In genomic region chr2:26670931-26671460, GRCh38 we compare ENCODE assay signal across 27 cellular contexts. TPM values are rescaled to one million over a fixed set of nuclear protein-coding genes. Genes with fewer than 3 reads are reported as not detected.
"Had no signal": no experiment of that assay in that cellular context is flagged by ENCODE, and none has a peak within 500 bp of the region (broad histone marks: within the 10 kb centered on the region; RNA-seq: fewer than 3 reads in every experiment).

No MANE protein-coding gene starts in this region.

- H3K27ac ChIP-seq: dorsolateral prefrontal cortex, left lung, right atrium auricular region, skin epidermis, stomach had no signal

- DNase-seq: activated CD4-positive, alpha-beta T cell treated with anti-CD3 and anti-CD28 coated beads, Interleukin-2, amount 50 U/mL, for 1 hour; activated CD4-positive, CD25-positive, alpha-beta regulatory T cell treated with anti-CD3 and anti-CD28 coated beads, Interleukin-2, amount 50 U/mL, for 72 hours; activated CD8-positive, alpha-beta memory T cell treated with anti-CD3 and anti-CD28 coated beads, Interleukin-2, amount 50 U/mL, for 4 hours; activated gamma-delta T cell; activated T-cell treated with anti-CD3 and anti-CD28 coated beads, Interleukin-2, amount 50 U/mL, for 4 hours; erythroblast; foreskin melanocyte; glutamatergic neuron; hippocampal formation; kidney; nephron progenitor cell; nucleus accumbens; stimulated activated CD4-positive, alpha-beta T cell treated with anti-CD3 and anti-CD28 coated beads, Interleukin-15, amount 100 ng/mL, for 24 hours; stimulated activated CD4-positive, alpha-beta T cell treated with anti-CD3 and anti-CD28 coated beads, Interleukin-4, amount 100 ng/mL, for 1 hour; stomach; T-cell had no signal

- H3K27me3 ChIP-seq: right atrium auricular region had no signal

- FAIRE-seq: kidney had no signal

- H3K4me3 ChIP-seq: dorsolateral prefrontal cortex, left lung, right atrium auricular region, skin epidermis, stomach had no signal

- H3K36me3 ChIP-seq: left lung, right atrium auricular region, stomach had no signal

- ATAC-seq: activated naive CD4-positive, alpha-beta T cell treated with anti-CD3 and anti-CD28 coated beads, Interleukin-2, amount 50 U/mL, for 72 hours; activated T-cell treated with anti-CD3 and anti-CD28 coated beads, Interleukin-2, amount 50 U/mL, for 4 hours; left lung; SK-N-SH treated with all-trans-retinoic acid at 6 μM for 48 hours; stimulated activated effector memory CD8-positive, alpha-beta T cell treated with anti-CD3 and anti-CD28 coated beads, Interleukin-12 subunit alpha, Interleukin-12 subunit beta, amount 100 ng/mL, for 72 hours; T-cell had no signal

- H3K9me3 ChIP-seq: left lung had no signal

- H3K4me1 Mint-ChIP-seq: stimulated activated effector memory CD8-positive, alpha-beta T cell treated with anti-CD3 and anti-CD28 coated beads, Interleukin-12 subunit alpha, Interleukin-12 subunit beta, amount 100 ng/mL, for 72 hours; T-cell had no signal

- H3K4me3 Mint-ChIP-seq: activated T-cell treated with anti-CD3 and anti-CD28 coated beads, Interleukin-2, amount 50 U/mL, for 4 hours; nephron progenitor cell; stimulated activated effector memory CD8-positive, alpha-beta T cell treated with anti-CD3 and anti-CD28 coated beads, Interleukin-12 subunit alpha, Interleukin-12 subunit beta, amount 100 ng/mL, for 72 hours; T-cell had no signal

- H3K36me3 Mint-ChIP-seq: stimulated activated effector memory CD8-positive, alpha-beta T cell treated with anti-CD3 and anti-CD28 coated beads, Interleukin-12 subunit alpha, Interleukin-12 subunit beta, amount 100 ng/mL, for 72 hours; T-cell had no signal

- H3K9me3 Mint-ChIP-seq: activated naive CD4-positive, alpha-beta T cell treated with anti-CD3 and anti-CD28 coated beads, Interleukin-2, amount 50 U/mL, for 72 hours; activated T-cell treated with anti-CD3 and anti-CD28 coated beads, Interleukin-2, amount 50 U/mL, for 4 hours; stimulated activated effector memory CD8-positive, alpha-beta T cell treated with anti-CD3 and anti-CD28 coated beads, Interleukin-12 subunit alpha, Interleukin-12 subunit beta, amount 100 ng/mL, for 72 hours; T-cell had no signal

- H3K4me1 ChIP-seq: left lung, right atrium auricular region had no signal

- H3K27ac Mint-ChIP-seq: activated naive CD4-positive, alpha-beta T cell treated with anti-CD3 and anti-CD28 coated beads, Interleukin-2, amount 50 U/mL, for 72 hours; progenitor cell of endocrine pancreas; stimulated activated effector memory CD8-positive, alpha-beta T cell treated with anti-CD3 and anti-CD28 coated beads, Interleukin-12 subunit alpha, Interleukin-12 subunit beta, amount 100 ng/mL, for 72 hours; T-cell had no signal

RNA-seq across cellular contexts. Expression of gene KCNK3, which starts 21.5 kb away (rescaled TPM):
- total RNA-seq: activated naive CD4-positive, alpha-beta T cell treated with anti-CD3 and anti-CD28 coated beads, Interleukin-2, amount 50 U/mL, for 72 hours; lung microvascular endothelial cell had no signal

RNA-seq across cellular contexts. Expression of gene CIB4, which starts 29.8 kb away (rescaled TPM):
- total RNA-seq: activated naive CD4-positive, alpha-beta T cell treated with anti-CD3 and anti-CD28 coated beads, Interleukin-2, amount 50 U/mL, for 72 hours; activated T-cell treated with anti-CD3 and anti-CD28 coated beads, Interleukin-2, amount 50 U/mL, for 4 hours; kidney; left lung; lung microvascular endothelial cell; myocyte; progenitor cell of endocrine pancreas; right atrium auricular region; T-cell; temporal lobe had no signal
